15 cellular contexts compared by ENCODE assay signal in the genomic region with DNA sequence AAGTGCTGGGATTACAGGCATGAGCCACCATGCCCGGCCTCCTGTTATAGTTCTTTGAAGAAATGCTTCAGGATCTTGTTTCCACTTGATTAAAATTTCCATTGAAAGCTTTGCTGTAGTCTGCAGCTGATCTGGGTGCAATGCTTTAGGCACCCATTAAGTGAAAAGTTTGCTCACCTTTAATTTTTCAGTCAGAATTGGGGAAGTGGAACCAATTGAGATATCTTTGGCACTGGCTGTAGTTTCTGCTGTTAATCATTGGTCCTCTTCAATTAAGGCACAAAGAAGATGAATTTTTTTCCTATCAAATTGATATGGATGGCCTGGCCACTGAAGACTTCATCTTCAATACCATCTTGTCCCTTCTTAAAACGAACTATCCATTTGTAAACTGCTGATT.
"Had no signal": no experiment of that assay in that cellular context is flagged by ENCODE, and none has a peak within 500 bp of the region (broad histone marks: within the 10 kb centered on the region; RNA-seq: fewer than 3 reads in every experiment).

No MANE protein-coding gene starts in this region.

- H3K36me3 ChIP-seq: cardiac muscle cell, gastrocnemius medialis, heart left ventricle, transverse colon had no signal

- H3K9me3 ChIP-seq: gastrocnemius medialis, heart left ventricle, transverse colon had no signal

- DNase-seq: activated CD4-positive, alpha-beta T cell treated with anti-CD3 and anti-CD28 coated beads, Interleukin-2, amount 50 U/mL, for 48 hours; activated naive CD4-positive, alpha-beta T cell treated with anti-CD3 and anti-CD28 coated beads, Interleukin-2, amount 10 ng/mL, durations not matched to agents 7 days and 5 days; endodermal cell; gastrocnemius medialis; heart left ventricle; nephron progenitor cell; occipital lobe; right cardiac atrium; stimulated activated CD4-positive, alpha-beta T cell treated with anti-CD3 and anti-CD28 coated beads, Interleukin-4, amount 100 ng/mL, for 4 hours; stimulated activated CD8-positive, alpha-beta memory T cell treated with anti-CD3 and anti-CD28 coated beads, Interleukin-4, amount 100 ng/mL, for 48 hours; stimulated activated naive CD8-positive, alpha-beta T cell treated with anti-CD3 and anti-CD28 coated beads, Interleukin-15, Interleukin-2, amounts not matched to agents 100 U/mL and 50 U/mL, for 24 hours; transverse colon had no signal

- ATAC-seq: gastrocnemius medialis; heart left ventricle; right cardiac atrium; stimulated activated naive CD8-positive, alpha-beta T cell treated with anti-CD3 and anti-CD28 coated beads, Interleukin-15, Interleukin-2, amounts not matched to agents 100 U/mL and 50 U/mL, for 24 hours had no signal

- H3K27me3 ChIP-seq: cardiac muscle cell, gastrocnemius medialis, heart left ventricle, transverse colon had no signal

- H3K27ac ChIP-seq: cardiac muscle cell, gastrocnemius medialis, skin epidermis, transverse colon, VCaP had no signal

- H3K4me3 ChIP-seq: cardiac muscle cell, gastrocnemius medialis, heart left ventricle, skin epidermis, transverse colon had no signal
